ENCODE assay signal across 29 cellular contexts in genomic region chr7:128835231-128835751, GRCh38. TPM values are rescaled to one million over a fixed set of nuclear protein-coding genes. Genes with fewer than 3 reads are reported as not detected.
DNase-seq lines count a peak whose midpoint lies in the region; ATAC-seq, FAIRE-seq and TF ChIP-seq lines count a peak whose summit lies in the region.
"Had no signal": no experiment of that assay in that cellular context is flagged by ENCODE, and none has a peak within 500 bp of the region (broad histone marks: within the 10 kb centered on the region; RNA-seq: fewer than 3 reads in every experiment).

No MANE protein-coding gene starts in this region.

- H3K4me1 ChIP-seq in astrocyte (ENCODE audit: insufficient read depth, low read length), result peaks cover 42% of the 10 kb centered on the region
- peaks cover 42% of the 10 kb centered on the region for H3K4me1 ChIP-seq in muscle layer of colon (ENCODE audit: insufficient read depth, low read length)
- H3K4me1 ChIP-seq in skeletal muscle tissue (ENCODE audit: control insufficient read depth in 3 of 3, insufficient read depth in 3 of 3, low read length in 3 of 3), result peaks cover 53 to 90% (median 76%) of the 10 kb centered on the region in 3 donors

- ATAC-seq in GM18858 (IDR thresholded peaks at IDR 0.05; ENCODE audit: unreplicated experiment), result no peak
- ATAC-seq in GM19455 (IDR thresholded peaks at IDR 0.05; ENCODE audit: unreplicated experiment), result no peak
- ATAC-seq: activated naive CD4-positive, alpha-beta T cell treated with anti-CD3 and anti-CD28 coated beads, Interleukin-2, amount 50 U/mL, for 72 hours; left lobe of liver; naive thymus-derived CD8-positive, alpha-beta T cell; right lobe of liver had no signal

- H3K4me2 ChIP-seq in astrocyte (ENCODE audit: low read length), result peak overlapping the region; percentile 65
- H3K4me2 ChIP-seq: BLaER1 treated with 17β-estradiol and CSF1 and Interleukin-3, amounts not matched to agents 10 nM and 100 nM; hepatocyte had no signal

- H3K27ac Mint-ChIP-seq in astrocyte (ENCODE audit: unreplicated experiment), result peak overlapping the region; percentile 58
- H3K27ac Mint-ChIP-seq: activated CD4-positive, alpha-beta memory T cell treated with anti-CD3 and anti-CD28 coated beads for 36 hours; activated naive CD4-positive, alpha-beta T cell treated with anti-CD3 and anti-CD28 coated beads, Interleukin-2, amount 50 U/mL, for 72 hours; activated T-helper 2 cell treated with anti-CD3 and anti-CD28 coated beads, Interferon-gamma antibody, Interleukin-2, Interleukin-4, amounts not matched to agents 10 μg/mL and 5 μg/mL and 100 μg/mL, durations not matched to agents 14 hours and 24 hours and 36 hours; IgD-negative memory B cell had no signal

- H3K27ac ChIP-seq in astrocyte (ENCODE audit: low read depth, low read length) (peak overlapping the region; percentile 73), muscle layer of colon (ENCODE audit: low read depth, low read length) (peak overlapping the region; percentile 81), skeletal muscle tissue (ENCODE audit: low read depth, low read length) (peak overlapping the region; percentile 97)
- H3K27ac ChIP-seq: BLaER1 treated with 17β-estradiol and CSF1 and Interleukin-3, amounts not matched to agents 10 nM and 100 nM; right lobe of liver had no signal

- H3K4me1 Mint-ChIP-seq in astrocyte (ENCODE audit: low read depth, unreplicated experiment), result peaks cover 13% of the 10 kb centered on the region

- no peak for FAIRE-seq in astrocyte (lab: Jason Lieb, UNC)

- DNase-seq in H7, result peak; percentile 44
- DNase-seq in astrocyte (ENCODE audit: low read depth), result no peak
- DNase-seq in UCSD-AML1 (lab: John Stamatoyannopoulos, UW; ENCODE audit: unreplicated experiment), result no peak
- no peak for DNase-seq in stimulated activated CD4-positive, alpha-beta T cell treated with anti-CD3 and anti-CD28 coated beads, Interleukin-4, amount 100 ng/mL, for 1 hour
- DNase-seq: ACHN; activated CD4-positive, alpha-beta memory T cell treated with anti-CD3 and anti-CD28 coated beads for 36 hours; activated CD4-positive, CD25-positive, alpha-beta regulatory T cell; COR-L47; DMS79; naive thymus-derived CD8-positive, alpha-beta T cell; NCI-H2081 treated with DMSO at 0.1 percent for 48 hours had no signal

- H3K9me3 ChIP-seq in astrocyte (ENCODE audit: insufficient read depth, low read depth, low read length) (no peaks in the 10 kb centered on the region), muscle layer of colon (ENCODE audit: low read length) (no peaks in the 10 kb centered on the region), skeletal muscle tissue (ENCODE audit: control insufficient read depth in 3 of 3, low read length in 3 of 3) (no peaks in the 10 kb centered on the region)
- H3K9me3 ChIP-seq: BLaER1 treated with 17β-estradiol and CSF1 and Interleukin-3, amounts not matched to agents 10 nM and 100 nM; right lobe of liver had no signal

- no peak overlapping the region for H2AFZ ChIP-seq in astrocyte (ENCODE audit: low read depth, low read length)
- H2AFZ ChIP-seq: hepatocyte had no signal

- H3K36me3 ChIP-seq in H7 (replicated peaks; ENCODE audit: control insufficient read depth, insufficient read depth, low read length), result no peaks in the 10 kb centered on the region
- H3K36me3 ChIP-seq in astrocyte (ENCODE audit: insufficient read depth, low read length), result peaks cover 37% of the 10 kb centered on the region
- H3K36me3 ChIP-seq in muscle layer of colon (ENCODE audit: insufficient read depth, low read length), result peaks cover 54% of the 10 kb centered on the region
- peaks cover 56 to 78% (median 56%) of the 10 kb centered on the region in 3 donors for H3K36me3 ChIP-seq in skeletal muscle tissue (ENCODE audit: control insufficient read depth in 3 of 3, insufficient read depth in 3 of 3, low read length in 3 of 3)
- H3K36me3 ChIP-seq: BLaER1 treated with 17β-estradiol and CSF1 and Interleukin-3, amounts not matched to agents 10 nM and 100 nM; right lobe of liver had no signal

- H3K36me3 Mint-ChIP-seq in astrocyte (ENCODE audit: low read depth, unreplicated experiment), result peaks cover 16% of the 10 kb centered on the region
- H3K36me3 Mint-ChIP-seq: activated CD4-positive, alpha-beta memory T cell treated with anti-CD3 and anti-CD28 coated beads for 36 hours; activated naive CD4-positive, alpha-beta T cell treated with anti-CD3 and anti-CD28 coated beads, Interleukin-2, amount 50 U/mL, for 72 hours; IgD-negative memory B cell; naive thymus-derived CD8-positive, alpha-beta T cell had no signal

- peaks cover 8% of the 10 kb centered on the region for H3K27me3 ChIP-seq in H7 (ENCODE audit: control insufficient read depth, insufficient read depth, low read length)
- no peaks in the 10 kb centered on the region for H3K27me3 ChIP-seq in astrocyte (ENCODE audit: insufficient read depth, low read length)
- H3K27me3 ChIP-seq in muscle layer of colon (ENCODE audit: control insufficient read depth in 1 of 2, insufficient read depth in 2 of 2, low read length in 2 of 2), result no peaks in the 10 kb centered on the region
- H3K27me3 ChIP-seq in skeletal muscle tissue (ENCODE audit: control insufficient read depth in 3 of 3, insufficient read depth in 3 of 3, low read length in 3 of 3), result no peaks in the 10 kb centered on the region

- TF ChIP-seq CTCF in astrocyte (IDR thresholded peaks at IDR 0.05; ENCODE audit: insufficient read depth, low read depth, low read length), result no peak

- peak overlapping the region; percentile 73 for H3K9ac ChIP-seq in astrocyte (ENCODE audit: low read length)
- H3K9ac ChIP-seq in muscle layer of colon (ENCODE audit: low read length), result no peak overlapping the region
- peak overlapping the region; percentile 33 to 81 (median 64) for H3K9ac ChIP-seq in skeletal muscle tissue (ENCODE audit: low read depth in 1 of 3, low read length in 3 of 3)
- H3K9ac ChIP-seq: BLaER1 treated with 17β-estradiol and CSF1 and Interleukin-3, amounts not matched to agents 10 nM and 100 nM had no signal

- peaks cover 94% of the 10 kb centered on the region for H3K79me2 ChIP-seq in astrocyte (ENCODE audit: insufficient read depth, low read length)

- H4K20me1 ChIP-seq in astrocyte (ENCODE audit: insufficient read depth, low read length), result peaks cover 89% of the 10 kb centered on the region

- no peak overlapping the region for H3K4me3 Mint-ChIP-seq in astrocyte (ENCODE audit: unreplicated experiment)
- H3K4me3 Mint-ChIP-seq: activated CD4-positive, alpha-beta memory T cell treated with anti-CD3 and anti-CD28 coated beads for 36 hours; central memory CD8-positive, alpha-beta T cell; IgD-negative memory B cell; naive thymus-derived CD8-positive, alpha-beta T cell had no signal

- no peaks in the 10 kb centered on the region for H3K9me3 Mint-ChIP-seq in astrocyte (ENCODE audit: unreplicated experiment)
- H3K9me3 Mint-ChIP-seq: activated CD4-positive, alpha-beta memory T cell treated with anti-CD3 and anti-CD28 coated beads for 36 hours; activated naive CD4-positive, alpha-beta T cell treated with anti-CD3 and anti-CD28 coated beads, Interleukin-2, amount 50 U/mL, for 72 hours; activated T-helper 2 cell treated with anti-CD3 and anti-CD28 coated beads, Interferon-gamma antibody, Interleukin-2, Interleukin-4, amounts not matched to agents 10 μg/mL and 5 μg/mL and 100 μg/mL, durations not matched to agents 14 hours and 24 hours and 36 hours; central memory CD8-positive, alpha-beta T cell; IgD-negative memory B cell; naive thymus-derived CD8-positive, alpha-beta T cell had no signal

- no peak overlapping the region for H3K4me3 ChIP-seq in H7 (ENCODE audit: insufficient read depth, low read depth, low read length)
- H3K4me3 ChIP-seq in astrocyte (ENCODE audit: insufficient read depth, low read depth, low read length), result no peak overlapping the region
- H3K4me3 ChIP-seq in muscle layer of colon (ENCODE audit: low read depth in 1 of 2, low read length in 2 of 2), result no peak overlapping the region
- H3K4me3 ChIP-seq in skeletal muscle tissue (ENCODE audit: low read length in 3 of 3), result peak overlapping the region; percentile 24 to 41 (median 41)
- H3K4me3 ChIP-seq: BLaER1 treated with 17β-estradiol and CSF1 and Interleukin-3, amounts not matched to agents 10 nM and 100 nM; hepatocyte; right lobe of liver had no signal

- H3K27me3 Mint-ChIP-seq in astrocyte (ENCODE audit: low read depth, unreplicated experiment), result no peaks in the 10 kb centered on the region

RNA-seq across cellular contexts. Expression of gene FLNC, which starts 5.1 kb away (rescaled TPM):
- 26.9 and 32.3 TPM in 2 replicates for total RNA-seq in H7 (2014; rRNA removed; shearing (Covaris generic))
- total RNA-seq in astrocyte (308 and 364 TPM in 2 replicates), skeletal muscle tissue (611 TPM)
- total RNA-seq: activated T-helper 2 cell treated with anti-CD3 and anti-CD28 coated beads, Interferon-gamma antibody, Interleukin-2, Interleukin-4, amounts not matched to agents 10 μg/mL and 5 μg/mL and 100 μg/mL, durations not matched to agents 14 hours and 24 hours and 36 hours; naive thymus-derived CD8-positive, alpha-beta T cell had no signal

RNA-seq across cellular contexts. Expression of gene ATP6V1F, which starts 27.4 kb away (rescaled TPM):
- total RNA-seq in H7 (2014; rRNA removed; shearing (Covaris generic)), result 93.5 and 120 TPM in 2 replicates
- total RNA-seq in astrocyte (193 TPM in 2 replicates), skeletal muscle tissue (66.3 TPM)

RNA-seq across cellular contexts. Expression of gene CCDC136, which starts 43.5 kb away (rescaled TPM):
- total RNA-seq in H7 (2014; rRNA removed; shearing (Covaris generic)), result 9.7 and 14.7 TPM in 2 replicates
- total RNA-seq in astrocyte (14.4 and 14.9 TPM in 2 replicates), skeletal muscle tissue (4.7 TPM)

RNA-seq across cellular contexts. Expression of gene OPN1SW, which starts 59.7 kb away (rescaled TPM):
- not detected in 2 replicates for total RNA-seq in H7 (2014; rRNA removed; shearing (Covaris generic))
- total RNA-seq in astrocyte (not detected in 2 replicates), skeletal muscle tissue (not detected)
- total RNA-seq: activated CD4-positive, alpha-beta memory T cell treated with anti-CD3 and anti-CD28 coated beads for 36 hours; activated naive CD4-positive, alpha-beta T cell treated with anti-CD3 and anti-CD28 coated beads, Interleukin-2, amount 50 U/mL, for 72 hours; activated T-helper 2 cell treated with anti-CD3 and anti-CD28 coated beads, Interferon-gamma antibody, Interleukin-2, Interleukin-4, amounts not matched to agents 10 μg/mL and 5 μg/mL and 100 μg/mL, durations not matched to agents 14 hours and 24 hours and 36 hours; H4; hepatocyte; left lobe of liver; MCF 10A; mesenteric fat pad; naive thymus-derived CD8-positive, alpha-beta T cell; OCI-LY7; osteocyte; right lobe of liver; subcutaneous adipose tissue had no signal

Comparison
In these comparisons a context has a peak if more than half of its experiments do, and no peak if none do; other contexts are left out.
1. H3K4me3 ChIP-seq: peak in skeletal muscle tissue (3 of 3); none in H7 (single experiment), astrocyte (single experiment) and muscle layer of colon (0 of 2).
2. Peak in every context shown above with its lines, with median percentiles within 50 percentile points of each other: H3K27ac ChIP-seq.